24 cellular contexts compared by ENCODE assay signal in genomic region chr5:72790188-72790587, GRCh38. TPM values are rescaled to one million over a fixed set of nuclear protein-coding genes. Genes with fewer than 3 reads are reported as not detected.
DNase-seq lines count a peak whose midpoint lies in the region; ATAC-seq, FAIRE-seq and TF ChIP-seq lines count a peak whose summit lies in the region.
"Had no signal": no experiment of that assay in that cellular context is flagged by ENCODE, and none has a peak within 500 bp of the region (broad histone marks: within the 10 kb centered on the region; RNA-seq: fewer than 3 reads in every experiment).

No MANE protein-coding gene starts in this region.

- H3K27ac ChIP-seq in A549, result 0 out of 6 replicates have a peak overlapping the region, but pooled peaks of 1 of the 2 experiments have one; percentile 54
- H3K27ac ChIP-seq: C4-2B, lower lobe of right lung, prostate gland had no signal

- peak; percentile 65 for FAIRE-seq in A549 (lab: Jason Lieb, UNC)
- FAIRE-seq: A204.1 had no signal

- H3K9me3 Mint-ChIP-seq in activated naive CD4-positive, alpha-beta T cell treated with anti-CD3 and anti-CD28 coated beads for 36 hours, result no peaks in the 10 kb centered on the region
- H3K9me3 Mint-ChIP-seq: activated CD8-positive, alpha-beta T cell treated with anti-CD3 and anti-CD28 coated beads for 36 hours had no signal

- peaks cover 29% of the 10 kb centered on the region for H3K4me1 ChIP-seq in A549
- H3K4me1 ChIP-seq: lower lobe of right lung, prostate gland had no signal

- TF ChIP-seq EP300 in A549 (IDR thresholded peaks at IDR 0.05), result no peak

- WGBS in A549 (ENCODE audit: missing lambda C conversion rate), result 65% methylated on average over 1 of the region's 1 CpG

- no peaks in the 10 kb centered on the region for H3K36me3 Mint-ChIP-seq in activated naive CD4-positive, alpha-beta T cell treated with anti-CD3 and anti-CD28 coated beads for 36 hours (ENCODE audit: low read depth)

- POLR2A ChIA-PET in A549 (lab: Yijun Ruan, JAX), result no interaction called here
- POLR2A ChIA-PET in GM10248 (lab: Yijun Ruan, JAX), result no interaction called here

- TF ChIP-seq POLR2A in A549 (IDR thresholded peaks at IDR 0.05; ENCODE audit: low read length), result no peak

- H3K4me1 Mint-ChIP-seq in activated naive CD4-positive, alpha-beta T cell treated with anti-CD3 and anti-CD28 coated beads for 36 hours (ENCODE audit: low read depth), result no peaks in the 10 kb centered on the region

- ATAC-seq in A549, result no peak
- no peak for ATAC-seq in GM18867 (IDR thresholded peaks at IDR 0.05; ENCODE audit: unreplicated experiment)
- ATAC-seq in HG03342 (IDR thresholded peaks at IDR 0.05; ENCODE audit: unreplicated experiment), result no peak
- ATAC-seq: activated CD8-positive, alpha-beta T cell treated with anti-CD3 and anti-CD28 coated beads for 36 hours; lower lobe of right lung; Right ventricle myocardium inferior had no signal

- H3K4me2 ChIP-seq in A549, result peak overlapping the region; percentile 3; the same call in 1 of the 3 replicates

- intact Hi-C loops in activated naive CD4-positive, alpha-beta T cell treated with anti-CD3 and anti-CD28 coated beads for 36 hours (cut with micrococcal nuclease), result no loop called here

- no peak overlapping the region for H3K27ac Mint-ChIP-seq in activated naive CD4-positive, alpha-beta T cell treated with anti-CD3 and anti-CD28 coated beads for 36 hours
- H3K27ac Mint-ChIP-seq: activated CD8-positive, alpha-beta T cell treated with anti-CD3 and anti-CD28 coated beads for 36 hours had no signal

- H3K4me3 Mint-ChIP-seq in activated naive CD4-positive, alpha-beta T cell treated with anti-CD3 and anti-CD28 coated beads for 36 hours, result no peak overlapping the region
- H3K4me3 Mint-ChIP-seq: activated CD8-positive, alpha-beta T cell treated with anti-CD3 and anti-CD28 coated beads for 36 hours had no signal

- TF ChIP-seq RAD21 in A549 (conservative IDR thresholded peaks at IDR 0.05 in 1 of 2, IDR thresholded peaks at IDR 0.05 in 1 of 2), result no peak

- no peaks in the 10 kb centered on the region for H3K9me3 ChIP-seq in A549
- H3K9me3 ChIP-seq: lower lobe of right lung, prostate gland had no signal

- DNase-seq in A549 (ENCODE audit: low read depth in 1 of 2, low spot score in 1 of 2) (no peak), HCEC 1CT (peak; percentile 32), cardiac fibroblast (ENCODE audit: low read depth in 2 of 2) (peak; percentile 2 to 33), foreskin fibroblast (peak; percentile 45 to 73), GM10248 (ENCODE audit: extremely low spot score) (no peak)
- DNase-seq in activated naive CD4-positive, alpha-beta T cell treated with anti-CD3 and anti-CD28 coated beads for 36 hours, result no peak
- DNase-seq: activated CD8-positive, alpha-beta T cell treated with anti-CD3 and anti-CD28 coated beads for 36 hours; activated gamma-delta T cell; activated T-cell treated with anti-CD3 and anti-CD28 coated beads for 4 hours; effector CD4-positive, alpha-beta T cell; hippocampal formation; lower lobe of right lung; NCI-H1092 treated with DMSO at 0.1 percent for 48 hours; NCI-H1930; NCI-H446; OCI-M1; stimulated activated CD4-positive, alpha-beta T cell treated with anti-CD3 and anti-CD28 coated beads, Interleukin-1b, Interleukin-23, amount 100 ng/mL, for 48 hours; T1000 had no signal

- H3K27me3 Mint-ChIP-seq in activated naive CD4-positive, alpha-beta T cell treated with anti-CD3 and anti-CD28 coated beads for 36 hours (ENCODE audit: low read depth), result peaks cover 7% of the 10 kb centered on the region

- H3K4me3 ChIP-seq in A549 (no peak overlapping the region), cardiac fibroblast (replicated peaks in 1 of 2; ENCODE audit: low read depth in 2 of 2, low read length in 2 of 2) (no peak overlapping the region), foreskin fibroblast (ENCODE audit: low read depth in 1 of 2, low read length in 2 of 2) (no peak overlapping the region)
- H3K4me3 ChIP-seq: lower lobe of right lung, prostate gland had no signal

- TF ChIP-seq CTCF in A549 (IDR thresholded peaks at IDR 0.05) (no peak), cardiac fibroblast (IDR thresholded peaks at IDR 0.05; ENCODE audit: low read depth, low read length) (no peak), foreskin fibroblast (IDR thresholded peaks at IDR 0.05; ENCODE audit: low read depth, low read length) (no peak), GM10248 (IDR thresholded peaks at IDR 0.05; ENCODE audit: control extremely low read depth, extremely low read depth, low read depth, missing control alignments) (no peak)

- CTCF ChIA-PET in A549 (lab: Yijun Ruan, JAX) (no interaction called here), GM10248 (lab: Yijun Ruan, JAX) (no interaction called here)
- CTCF ChIA-PET in activated naive CD4-positive, alpha-beta T cell treated with anti-CD3 and anti-CD28 coated beads for 36 hours (lab: Charles Lee), result no interaction called here

TF ChIP-seq in A549, 52 proteins besides CTCF, POLR2A, EP300 and RAD21:
- TF ChIP-seq FOSL2 (IDR thresholded peaks at IDR 0.05), result no peak
- TF ChIP-seq FOSL2 (CRISPR knock-in tag; IDR thresholded peaks at IDR 0.05), result no peak
- no peak for TF ChIP-seq ZNF302 (CRISPR knock-in tag; IDR thresholded peaks at IDR 0.05)
- TF ChIP-seq HDAC2 (IDR thresholded peaks at IDR 0.05), result no peak
- no peak for TF ChIP-seq MAFK (IDR thresholded peaks at IDR 0.05; ENCODE audit: partially characterized antibody)
- TF ChIP-seq RFX5 (IDR thresholded peaks at IDR 0.05), result no peak
- no peak for TF ChIP-seq HOXB5 (CRISPR knock-in tag; IDR thresholded peaks at IDR 0.05)
- TF ChIP-seq EHF (CRISPR knock-in tag; IDR thresholded peaks at IDR 0.05), result no peak

RNA-seq across cellular contexts. Expression of gene TNPO1, which starts 26.3 kb away (rescaled TPM):
- polyA plus RNA-seq in A549 (2011; rRNA removed) (286 and 350 TPM in 2 replicates), A549 (2017; fragmentation: RNase III; extraction: RNeasy Plus Mini Kit Qiagen cat#74134 plus additional on column Dnase treatment) (199 to 253 TPM (median 231 TPM) in 3 replicates)
- polyA plus RNA-seq in A549 (2012; cell fraction: cytosol; rRNA removed), result 53.6 and 55.5 TPM in 2 replicates
- polyA plus RNA-seq in A549 (2012; cell fraction: nucleus; rRNA removed), result 26.6 and 39.4 TPM in 2 replicates
- 355 and 454 TPM in 2 replicates for polyA minus RNA-seq in A549 (2011; rRNA and poly(A)+ RNA removed)
- 100 to 1,000 TPM; 105 to 107 TPM for total RNA-seq in activated naive CD4-positive, alpha-beta T cell treated with anti-CD3 and anti-CD28 coated beads for 36 hours

Comparison
In these comparisons a context has a peak if more than half of its experiments do, and no peak if none do; other contexts are left out.
1. DNase-seq: peak in HCEC 1CT (single experiment), cardiac fibroblast (2 of 2) and foreskin fibroblast (2 of 2); none in A549 (0 of 2), activated naive CD4-positive, alpha-beta T cell treated with anti-CD3 and anti-CD28 coated beads for 36 hours (single experiment) and GM10248 (single experiment).